Comparison of ENCODE assay signal across 1 cellular context in genomic region chr6:43807228-43808061, GRCh38.
TF ChIP-seq lines count a peak whose summit lies in the region.

No MANE protein-coding gene starts in this region.

TF ChIP-seq in SK-N-SH treated with all-trans-retinoic acid at 6 μM for 48 hours, 23 proteins besides CTCF, POLR2A, EP300 and RAD21 (continued from another document):
- no peak for TF ChIP-seq TSHZ2 (CRISPR knock-in tag; IDR thresholded peaks at IDR 0.05)
- TF ChIP-seq PATZ1 (CRISPR knock-in tag; IDR thresholded peaks at IDR 0.05; ENCODE audit: borderline replicate concordance), result no peak
- no peak for TF ChIP-seq ZFP3 (CRISPR knock-in tag; IDR thresholded peaks at IDR 0.05)
- TF ChIP-seq POU6F1 (CRISPR knock-in tag; IDR thresholded peaks at IDR 0.05; ENCODE audit: borderline replicate concordance, low read depth), result no peak
- TF ChIP-seq CSRNP3 (CRISPR knock-in tag; IDR thresholded peaks at IDR 0.05), result no peak
- no peak for TF ChIP-seq GLIS3 (CRISPR knock-in tag; IDR thresholded peaks at IDR 0.05)
- TF ChIP-seq RARB (CRISPR knock-in tag; IDR thresholded peaks at IDR 0.05), result no peak
